In the genomic region with DNA sequence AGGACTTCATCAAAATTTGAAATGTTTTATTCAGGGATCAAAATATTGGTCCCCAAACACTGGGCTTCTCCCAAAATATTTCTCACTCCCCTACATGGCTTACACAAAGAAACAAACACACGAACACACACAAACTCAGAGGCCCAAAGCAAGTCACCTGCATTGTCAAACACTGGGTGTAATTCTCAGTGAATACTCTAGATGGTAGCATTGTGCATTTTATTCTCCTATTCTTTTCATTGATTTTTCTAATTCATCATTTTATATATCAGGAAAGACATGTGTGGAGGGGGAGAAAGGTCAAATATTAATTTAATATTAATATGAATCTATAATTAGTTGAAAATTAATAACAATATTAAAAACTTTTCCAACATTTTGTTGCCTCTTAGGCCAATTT, we compare ENCODE assay signal across 8 cellular contexts.
DNase-seq lines count a peak whose midpoint lies in the region; ATAC-seq and TF ChIP-seq lines count a peak whose summit lies in the region.

No MANE protein-coding gene starts in this region.

- no peaks in the 10 kb centered on the region for H3K27me3 Mint-ChIP-seq in brain

- no peak overlapping the region for H3K27ac ChIP-seq in lower lobe of right lung

- H3K4me1 Mint-ChIP-seq in brain = no peaks in the 10 kb centered on the region

- no peaks in the 10 kb centered on the region for H3K9me3 Mint-ChIP-seq in brain

- no peaks in the 10 kb centered on the region for H3K9me3 ChIP-seq in lower lobe of right lung

- H3K4me1 ChIP-seq in lower lobe of right lung = no peaks in the 10 kb centered on the region

- peak; percentile 49 for DNase-seq in DMS 273 (lab: John Stamatoyannopoulos, UW; ENCODE audit: unreplicated experiment)
- no peak for DNase-seq in DMS 273 treated with DMSO at 0.1 percent for 48 hours (lab: John Stamatoyannopoulos, UW)
- peak; percentile 20 for DNase-seq in HuH-7 (ENCODE audit: low spot score)
- no peak for DNase-seq in lower lobe of right lung
- no peak for DNase-seq in stimulated activated CD4-positive, alpha-beta T cell treated with anti-CD3 and anti-CD28 coated beads, Interleukin-2, amount 100 ng/mL, for 24 hours
- no peak for DNase-seq in activated CD4-positive, alpha-beta T cell treated with anti-CD3 and anti-CD28 coated beads for 48 hours

- H3K4me3 Mint-ChIP-seq in brain = no peak overlapping the region

- intact Hi-C loops in lower lobe of right lung (cut with DNase I) = no loop called here

- ATAC-seq in lower lobe of right lung = no peak
- no peak for ATAC-seq in HG03565 (IDR thresholded peaks at IDR 0.05; ENCODE audit: unreplicated experiment)

- H3K27me3 ChIP-seq in lower lobe of right lung (ENCODE audit: low read depth) = no peaks in the 10 kb centered on the region

- no peak overlapping the region for H3K4me3 ChIP-seq in lower lobe of right lung

- H3K27ac Mint-ChIP-seq in brain = no peak overlapping the region

- TF ChIP-seq CTCF in brain (conservative IDR thresholded peaks at IDR 0.05) = peak; percentile 76 to 78
- TF ChIP-seq CTCF in lower lobe of right lung (IDR thresholded peaks at IDR 0.05) = peak; percentile 63

- H3K36me3 ChIP-seq in lower lobe of right lung = no peaks in the 10 kb centered on the region

- no peaks in the 10 kb centered on the region for H3K36me3 Mint-ChIP-seq in brain

Comparison
In these comparisons a context has a peak if more than half of its experiments do, and no peak if none do; other contexts are left out.
1. DNase-seq: peak in DMS 273 (single experiment) and HuH-7 (single experiment); none in DMS 273 treated with DMSO at 0.1 percent for 48 hours (single experiment), lower lobe of right lung (single experiment), stimulated activated CD4-positive, alpha-beta T cell treated with anti-CD3 and anti-CD28 coated beads, Interleukin-2, amount 100 ng/mL, for 24 hours (0 of 2) and activated CD4-positive, alpha-beta T cell treated with anti-CD3 and anti-CD28 coated beads for 48 hours (single experiment).